Comparison of ENCODE assay signal across 1 cellular context in genomic region chr10:12214093-12214492, GRCh38.
TF ChIP-seq lines count a peak whose summit lies in the region.

No MANE protein-coding gene starts in this region.

TF ChIP-seq in WTC11, 78 proteins besides CTCF, POLR2A, EP300 and RAD21 (continued from another document):
- TF ChIP-seq E2F4 (CRISPR knock-in tag; IDR thresholded peaks at IDR 0.05; ENCODE audit: borderline replicate concordance, low read depth) (no peak), ZMAT4 (CRISPR knock-in tag; IDR thresholded peaks at IDR 0.05) (no peak), ELF4 (CRISPR knock-in tag; IDR thresholded peaks at IDR 0.05; ENCODE audit: low read depth) (no peak), GTF2I (CRISPR knock-in tag; conservative IDR thresholded peaks at IDR 0.05) (no peak), NR3C1 (CRISPR knock-in tag; conservative IDR thresholded peaks at IDR 0.05; ENCODE audit: low read depth) (no peak), ZNF532 (CRISPR knock-in tag; IDR thresholded peaks at IDR 0.05; ENCODE audit: borderline replicate concordance) (no peak), HMGXB4 (CRISPR knock-in tag; IDR thresholded peaks at IDR 0.05) (no peak), ETV6 (CRISPR knock-in tag; IDR thresholded peaks at IDR 0.05) (no peak), ZNF671 (CRISPR knock-in tag; IDR thresholded peaks at IDR 0.05) (no peak)
